Comparison of ENCODE assay signal across 26 cellular contexts in the genomic region with DNA sequence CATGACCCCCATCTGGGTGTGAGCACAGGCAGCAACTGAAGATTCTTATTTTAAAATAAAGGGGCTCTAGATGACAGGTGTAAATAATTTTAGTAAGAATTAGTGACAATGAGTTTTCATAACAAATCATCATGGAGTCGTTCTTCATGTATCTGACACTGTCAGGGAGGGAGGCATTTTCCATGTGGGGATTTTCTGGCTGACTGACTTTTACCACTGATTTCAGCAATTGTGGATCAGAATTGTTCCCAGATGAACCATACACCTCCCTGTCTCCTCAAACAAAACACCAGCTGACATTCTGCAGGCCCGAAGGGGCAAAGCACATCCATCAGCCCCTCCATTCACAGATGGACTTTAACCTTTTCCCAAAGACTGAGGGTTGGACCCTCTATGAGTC. TPM values are rescaled to one million over a fixed set of nuclear protein-coding genes. Genes with fewer than 3 reads are reported as not detected.
A peak's percentile ranks its signal among the peaks of the same experiment; 100 is the strongest.
DNase-seq lines count a peak whose midpoint lies in the region; ATAC-seq, FAIRE-seq and TF ChIP-seq lines count a peak whose summit lies in the region.
"Had no signal": no experiment of that assay in that cellular context is flagged by ENCODE, and none has a peak within 500 bp of the region (broad histone marks: within the 10 kb centered on the region; RNA-seq: fewer than 3 reads in every experiment).

No MANE protein-coding gene starts in this region.

- peaks cover 7% of the 10 kb centered on the region for H3K9me3 Mint-ChIP-seq in neural crest cell
- no peaks in the 10 kb centered on the region for H3K9me3 Mint-ChIP-seq in endothelial cell (ENCODE audit: unreplicated experiment)
- H3K9me3 Mint-ChIP-seq: CD4-positive, alpha-beta T cell had no signal

- H3K4me1 ChIP-seq in HepG2 (ENCODE audit: insufficient read depth, low read length): no peaks in the 10 kb centered on the region
- H3K4me1 ChIP-seq: BE2C had no signal

- no peak for ATAC-seq in HepG2

- no peak overlapping the region for H3K27ac ChIP-seq in HepG2 (ENCODE audit: extremely low read length, insufficient read depth, low read length)
- H3K27ac ChIP-seq: 22Rv1; BLaER1 treated with 17β-estradiol and CSF1 and Interleukin-3, amounts not matched to agents 10 nM and 100 nM; GM23248 had no signal

- no peak overlapping the region for H2AFZ ChIP-seq in HepG2 (ENCODE audit: low read length)
- H2AFZ ChIP-seq: GM23248 had no signal

- H3K27me3 Mint-ChIP-seq in neural crest cell (ENCODE audit: low read depth): peaks cover 6% of the 10 kb centered on the region
- H3K27me3 Mint-ChIP-seq in endothelial cell (ENCODE audit: unreplicated experiment): no peaks in the 10 kb centered on the region
- H3K27me3 Mint-ChIP-seq: CD4-positive, alpha-beta T cell had no signal

- intact Hi-C loops in HepG2 (cut with micrococcal nuclease; ENCODE audit: unreplicated experiment): no loop called here

- H3K9me3 ChIP-seq in HepG2 (ENCODE audit: low read length): no peaks in the 10 kb centered on the region
- H3K9me3 ChIP-seq: BE2C had no signal

- H3K4me2 ChIP-seq in HepG2 (ENCODE audit: low read depth, low read length): no peak overlapping the region
- H3K4me2 ChIP-seq: BLaER1 treated with 17β-estradiol and CSF1 and Interleukin-3, amounts not matched to agents 10 nM and 100 nM had no signal

- H3K36me3 ChIP-seq in HepG2 (replicated peaks in 1 of 2; ENCODE audit: control insufficient read depth in 1 of 2, insufficient read depth in 2 of 2, low read length in 2 of 2): no peaks in the 10 kb centered on the region
- H3K36me3 ChIP-seq: BE2C; BLaER1 treated with 17β-estradiol and CSF1 and Interleukin-3, amounts not matched to agents 10 nM and 100 nM had no signal

- H3K27ac Mint-ChIP-seq in neural crest cell (ENCODE audit: unreplicated experiment): peak overlapping the region; percentile 65
- no peak overlapping the region for H3K27ac Mint-ChIP-seq in endothelial cell (ENCODE audit: unreplicated experiment)
- H3K27ac Mint-ChIP-seq: CD14-positive monocyte; CD4-positive, alpha-beta T cell; CD8-positive, alpha-beta memory T cell had no signal

- no peak overlapping the region for H3K9ac ChIP-seq in HepG2 (ENCODE audit: insufficient read depth, low read depth, low read length)
- H3K9ac ChIP-seq: BLaER1 treated with 17β-estradiol and CSF1 and Interleukin-3, amounts not matched to agents 10 nM and 100 nM; GM23248 had no signal

- no peak for TF ChIP-seq RAD21 in HepG2 (CRISPR knock-in tag; IDR thresholded peaks at IDR 0.05)

- H3K4me3 ChIP-seq in HepG2 (replicated peaks in 1 of 3; ENCODE audit: insufficient read depth in 1 of 3, low read depth in 2 of 3, low read length in 3 of 3): no peak overlapping the region
- H3K4me3 ChIP-seq: BLaER1 treated with 17β-estradiol and CSF1 and Interleukin-3, amounts not matched to agents 10 nM and 100 nM; GM23248 had no signal

- H3K36me3 Mint-ChIP-seq in neural crest cell (ENCODE audit: low read depth) (no peaks in the 10 kb centered on the region), endothelial cell (ENCODE audit: low read depth, unreplicated experiment) (peaks cover 3% of the 10 kb centered on the region)
- H3K36me3 Mint-ChIP-seq: CD14-positive monocyte; CD8-positive, alpha-beta memory T cell had no signal

- CTCF ChIA-PET in HepG2 (lab: Yijun Ruan, JAX; ENCODE audit: low intra/inter-chr PET ratio, low total read pairs): no interaction called here

- no peak for TF ChIP-seq POLR2A in HepG2 (IDR thresholded peaks at IDR 0.05; ENCODE audit: insufficient read depth in 1 of 2, low read depth in 2 of 2, low read length in 2 of 2)

- H3K4me1 Mint-ChIP-seq in neural crest cell (peaks cover 4% of the 10 kb centered on the region), endothelial cell (ENCODE audit: unreplicated experiment) (peaks cover 15% of the 10 kb centered on the region)
- H3K4me1 Mint-ChIP-seq: CD14-positive monocyte; CD8-positive, alpha-beta memory T cell had no signal

- WGBS in HepG2 (ENCODE audit: low lambda C conversion rate): 18% methylated on average over 2 of the region's 2 CpGs

- H3K27me3 ChIP-seq in HepG2 (ENCODE audit: control insufficient read depth in 1 of 2, insufficient read depth in 2 of 2, low read length in 2 of 2): 0 out of 5 replicates have a peak, but pooled peaks cover 0 to 3% of the 10 kb centered on the region in 2 experiments
- H3K27me3 ChIP-seq: BE2C; BLaER1 treated with 17β-estradiol and CSF1 and Interleukin-3, amounts not matched to agents 10 nM and 100 nM had no signal

- peak; percentile 52 for DNase-seq in NCI-H2171 treated with DMSO at 0.1 percent for 48 hours (lab: John Stamatoyannopoulos, UW)
- no peak for DNase-seq in NCI-H2171 (lab: John Stamatoyannopoulos, UW)
- DNase-seq in cerebellar cortex (ENCODE audit: low spot score): peak; percentile 73
- DNase-seq in neural crest cell (ENCODE audit: low read depth, low spot score): no peak
- peak; percentile 34 for DNase-seq in retina
- DNase-seq in endothelial cell (ENCODE audit: low spot score): no peak
- no peak for DNase-seq in HepG2 (ENCODE audit: low spot score)
- no peak for DNase-seq in putamen (ENCODE audit: low spot score)
- DNase-seq: ACHN; AML-193; BE2C; CD4-positive, alpha-beta T cell; CD8-positive, alpha-beta memory T cell; DMS 273 treated with DMSO at 0.1 percent for 48 hours; DMS79; EL; GM23248; H7; HCEC 1CT had no signal

- no TSS peak for BruUV-seq in HepG2 (replicated peaks; lab: Mats Ljungman, UMichigan)

- POLR2A ChIA-PET in HepG2 (lab: Yijun Ruan, JAX): no interaction called here

- H3K4me3 Mint-ChIP-seq in neural crest cell (no peak overlapping the region), endothelial cell (ENCODE audit: unreplicated experiment) (no peak overlapping the region)
- H3K4me3 Mint-ChIP-seq: CD14-positive monocyte; CD4-positive, alpha-beta T cell; CD8-positive, alpha-beta memory T cell had no signal

- H4K20me1 ChIP-seq in HepG2 (ENCODE audit: insufficient read depth, low read length): no peaks in the 10 kb centered on the region
- H4K20me1 ChIP-seq: BLaER1 treated with 17β-estradiol and CSF1 and Interleukin-3, amounts not matched to agents 10 nM and 100 nM had no signal

- TF ChIP-seq EP300 in HepG2 (IDR thresholded peaks at IDR 0.05; ENCODE audit: low read depth in 2 of 2, low read length in 2 of 2) (no peak), HepG2 (CRISPR knock-in tag; IDR thresholded peaks at IDR 0.05; ENCODE audit: borderline replicate concordance) (no peak)

- FAIRE-seq in HepG2 (lab: Jason Lieb, UNC): no peak
- FAIRE-seq: A204.1, D721Med, GM12892, H1 had no signal

- in situ Hi-C loops in HepG2 (cut with HindIII; ENCODE audit: extremely low pct_ligation_motif_present, low pct_unique_long_range_greater_than_20kb): no loop called here

- no peak for TF ChIP-seq CTCF in neural crest cell (conservative IDR thresholded peaks at IDR 0.05)
- no peak for TF ChIP-seq CTCF in endothelial cell (IDR thresholded peaks at IDR 0.05; ENCODE audit: unreplicated experiment)
- TF ChIP-seq CTCF in HepG2 (CRISPR knock-in tag; IDR thresholded peaks at IDR 0.05): no peak

- no peaks in the 10 kb centered on the region for H3K79me2 ChIP-seq in HepG2 (ENCODE audit: insufficient read depth, low read length)

RNA-seq across cellular contexts. Expression of gene LOXHD1, which starts 43.0 kb away (rescaled TPM):
- not detected in 2 replicates for total RNA-seq in neural crest cell
- total RNA-seq in endothelial cell (ENCODE audit: unreplicated experiment): 0.23 TPM
- not detected in 2 replicates for total RNA-seq in HepG2 (2016; rRNA removed; fragmentation: Illumina TruSeq; extraction: Trizol)
- total RNA-seq in HepG2 (2016; cell fraction: cytosol; rRNA removed; fragmentation: Illumina TruSeq; extraction: Trizol; ENCODE audit: low read depth): not detected in 2 replicates
- total RNA-seq in HepG2 (2016; cell fraction: insoluble cytoplasmic fraction; rRNA removed; fragmentation: Illumina TruSeq; extraction: Trizol): not detected in 2 replicates
- not detected in 2 replicates for total RNA-seq in HepG2 (2016; cell fraction: membrane; rRNA removed; fragmentation: Illumina TruSeq; extraction: Trizol)
- total RNA-seq in HepG2 (2016; cell fraction: nucleus; rRNA removed; fragmentation: Illumina TruSeq; extraction: Trizol): not detected in 2 replicates
- not detected in 2 replicates for polyA plus RNA-seq in HepG2 (2011; rRNA removed)
- polyA plus RNA-seq in HepG2 (2011; cell fraction: cytosol; rRNA removed): not detected in 2 replicates
- not detected in 2 replicates for polyA plus RNA-seq in HepG2 (2011; cell fraction: nucleus; rRNA removed)
- polyA plus RNA-seq in HepG2 (2012): not detected in 2 replicates
- not detected in 2 replicates for polyA plus RNA-seq in HepG2 (2016; cell fraction: cytosol; fragmentation: Illumina TruSeq; extraction: Trizol; ENCODE audit: low read depth)
- polyA plus RNA-seq in HepG2 (2016; cell fraction: insoluble cytoplasmic fraction; fragmentation: Illumina TruSeq; extraction: Trizol; ENCODE audit: low read depth): not detected in 2 replicates
- polyA plus RNA-seq in HepG2 (2016; cell fraction: membrane; fragmentation: Illumina TruSeq; extraction: Trizol; ENCODE audit: low read depth): not detected in 2 replicates
- not detected in 2 replicates for polyA plus RNA-seq in HepG2 (2016; cell fraction: nucleus; fragmentation: Illumina TruSeq; extraction: Trizol; ENCODE audit: insufficient read depth, low read depth)
- polyA minus RNA-seq in HepG2 (2011; rRNA and poly(A)+ RNA removed; ENCODE audit: low replicate concordance): not detected in 2 replicates
- polyA minus RNA-seq in HepG2 (2011; cell fraction: cytosol; rRNA and poly(A)+ RNA removed): not detected in 2 replicates
- polyA minus RNA-seq in HepG2 (2011; cell fraction: nucleus; rRNA and poly(A)+ RNA removed): not detected in 2 replicates
- total RNA-seq: CD4-positive, alpha-beta T cell; CD8-positive, alpha-beta memory T cell; GM23248; H1 had no signal
- polyA plus RNA-seq: CD8-positive, alpha-beta memory T cell; GM23248 had no signal

RNA-seq across cellular contexts. Expression of gene ST8SIA5, which starts 56.8 kb away (rescaled TPM):
- total RNA-seq in neural crest cell (0.79 and 2.7 TPM in 2 replicates), endothelial cell (ENCODE audit: unreplicated experiment) (0.49 TPM), HepG2 (2016; rRNA removed; fragmentation: Illumina TruSeq; extraction: Trizol) (0.07 and 0.08 TPM in 2 replicates)
- total RNA-seq in HepG2 (2016; cell fraction: cytosol; rRNA removed; fragmentation: Illumina TruSeq; extraction: Trizol; ENCODE audit: low read depth): not detected in 2 replicates
- 0.06 TPM in 1 of 2 replicates, not detected in the other for total RNA-seq in HepG2 (2016; cell fraction: insoluble cytoplasmic fraction; rRNA removed; fragmentation: Illumina TruSeq; extraction: Trizol)
- total RNA-seq in HepG2 (2016; cell fraction: membrane; rRNA removed; fragmentation: Illumina TruSeq; extraction: Trizol): 0.25 TPM in 1 of 2 replicates, not detected in the other
- not detected in 2 replicates for total RNA-seq in HepG2 (2016; cell fraction: nucleus; rRNA removed; fragmentation: Illumina TruSeq; extraction: Trizol)
- 0.20 and 0.76 TPM in 2 replicates for polyA plus RNA-seq in HepG2 (2011; rRNA removed)
- polyA plus RNA-seq in HepG2 (2011; cell fraction: cytosol; rRNA removed): 0.04 and 0.08 TPM in 2 replicates
- polyA plus RNA-seq in HepG2 (2011; cell fraction: nucleus; rRNA removed): 1.1 and 1.6 TPM in 2 replicates
- 0.20 and 0.31 TPM in 2 replicates for polyA plus RNA-seq in HepG2 (2012)
- not detected in 2 replicates for polyA plus RNA-seq in HepG2 (2016; cell fraction: cytosol; fragmentation: Illumina TruSeq; extraction: Trizol; ENCODE audit: low read depth)
- not detected in 2 replicates for polyA plus RNA-seq in HepG2 (2016; cell fraction: insoluble cytoplasmic fraction; fragmentation: Illumina TruSeq; extraction: Trizol; ENCODE audit: low read depth)
- polyA plus RNA-seq in HepG2 (2016; cell fraction: membrane; fragmentation: Illumina TruSeq; extraction: Trizol; ENCODE audit: low read depth): 0.10 and 0.38 TPM in 2 replicates
- 0.12 and 2.0 TPM in 2 replicates for polyA plus RNA-seq in HepG2 (2016; cell fraction: nucleus; fragmentation: Illumina TruSeq; extraction: Trizol; ENCODE audit: insufficient read depth, low read depth)
- 0.16 TPM in 2 replicates for polyA minus RNA-seq in HepG2 (2011; rRNA and poly(A)+ RNA removed; ENCODE audit: low replicate concordance)
- polyA minus RNA-seq in HepG2 (2011; cell fraction: cytosol; rRNA and poly(A)+ RNA removed): not detected in 2 replicates
- 0.50 and 0.64 TPM in 2 replicates for polyA minus RNA-seq in HepG2 (2011; cell fraction: nucleus; rRNA and poly(A)+ RNA removed)
- total RNA-seq: CD8-positive, alpha-beta memory T cell; GM23248 had no signal
- polyA plus RNA-seq: CD14-positive monocyte, GM23248 had no signal

Comparison
In these comparisons a context has a peak if more than half of its experiments do, and no peak if none do; other contexts are left out.
1. DNase-seq: peak in NCI-H2171 treated with DMSO at 0.1 percent for 48 hours (single experiment), cerebellar cortex (single experiment) and retina (single experiment); none in NCI-H2171 (single experiment), neural crest cell (single experiment), endothelial cell (single experiment), HepG2 (single experiment) and putamen (single experiment).